8 cellular contexts compared by ENCODE assay signal in the genomic region with DNA sequence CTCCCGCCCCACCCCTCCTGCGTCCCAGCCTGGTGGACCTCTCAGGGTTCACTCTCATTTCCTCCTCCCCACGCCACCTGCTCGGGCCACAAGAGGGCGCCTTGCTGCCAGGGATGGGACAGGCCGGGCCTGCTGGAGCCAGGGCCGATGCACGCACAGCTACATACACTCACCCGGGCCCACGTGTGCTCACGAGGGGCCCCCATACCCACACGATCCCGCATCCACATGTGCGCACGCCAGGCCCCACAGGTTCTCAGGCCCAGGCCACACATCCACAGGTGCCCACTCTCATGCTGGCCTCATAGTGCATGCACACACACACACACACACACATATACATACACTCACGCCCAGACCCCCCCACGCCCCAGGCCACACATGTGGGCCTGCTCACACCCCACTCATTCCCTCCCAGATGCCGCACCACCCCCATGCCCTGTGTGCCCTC.
DNase-seq lines count a peak whose midpoint lies in the region; ATAC-seq and TF ChIP-seq lines count a peak whose summit lies in the region.

No MANE protein-coding gene starts in this region.

- no peak overlapping the region for H3K4ac ChIP-seq in mesendoderm (ENCODE audit: low read depth, low read length)

- no peak overlapping the region for H4K8ac ChIP-seq in mesendoderm (ENCODE audit: low read depth, low read length)

- WGBS in mesendoderm (ENCODE audit: extremely low coverage, insufficient coverage, low lambda C conversion rate) = no CpG with 5 or more reads among the region's 18 CpGs

- H3K18ac ChIP-seq in mesendoderm (ENCODE audit: low read length) = no peak overlapping the region

- no peak overlapping the region for H2AK5ac ChIP-seq in mesendoderm (ENCODE audit: low read length)

- no peak overlapping the region for H3K4me3 ChIP-seq in mesendoderm (ENCODE audit: low read length)

- peak; percentile 75 for TF ChIP-seq CTCF in activated CD8-positive, alpha-beta T cell treated with anti-CD3 and anti-CD28 coated beads for 36 hours (IDR thresholded peaks at IDR 0.05)

- H3K4me2 ChIP-seq in mesendoderm (ENCODE audit: low read length) = no peak overlapping the region

- DNase-seq in C1 segment of cervical spinal cord (lab: John Stamatoyannopoulos, UW) = peak in 13 of 14 donors; percentile 21 to 83 (median 72)
- DNase-seq in NCI-H748 (lab: John Stamatoyannopoulos, UW; ENCODE audit: unreplicated experiment) = peak; percentile 71
- DNase-seq in activated CD8-positive, alpha-beta T cell treated with anti-CD3 and anti-CD28 coated beads for 36 hours = peak; percentile 92
- peak; percentile 86 for DNase-seq in ecto neural progenitor cell (ENCODE audit: low spot score)
- DNase-seq in mesendoderm = peak; percentile 82
- peak; percentile 53 to 74 for DNase-seq in stimulated activated CD8-positive, alpha-beta memory T cell treated with anti-CD3 and anti-CD28 coated beads, Interleukin-15, amount 100 ng/mL, for 4 hours (ENCODE audit: low read depth in 2 of 2)

- no peaks in the 10 kb centered on the region for H3K9me3 Mint-ChIP-seq in activated CD8-positive, alpha-beta T cell treated with anti-CD3 and anti-CD28 coated beads for 36 hours

- no peaks in the 10 kb centered on the region for H3K27me3 ChIP-seq in mesendoderm (ENCODE audit: insufficient read depth, low read length, poor library complexity)

- no peaks in the 10 kb centered on the region for H3K79me1 ChIP-seq in mesendoderm (ENCODE audit: low read length)

- H2BK15ac ChIP-seq in mesendoderm (replicated peaks; ENCODE audit: low read depth) = no peak overlapping the region

- peak overlapping the region; percentile 4 for H3K9ac ChIP-seq in mesendoderm (ENCODE audit: low read length)

- no peaks in the 10 kb centered on the region for H3K36me3 ChIP-seq in mesendoderm (ENCODE audit: control insufficient read depth, insufficient read depth, low read length)

- H3K4me1 ChIP-seq in mesendoderm (ENCODE audit: control insufficient read depth, low read depth, low read length) = no peaks in the 10 kb centered on the region

- POLR2A ChIA-PET in activated CD8-positive, alpha-beta T cell treated with anti-CD3 and anti-CD28 coated beads for 36 hours (lab: Charles Lee) = interaction anchor here (0.5 to 1.2 kb wide), 2 partner anchors 211 to 1374 kb away, joined by 3 to 4 read pairs; no protein-coding TSS in a partner anchor

- no peaks in the 10 kb centered on the region for H3K36me3 Mint-ChIP-seq in activated CD8-positive, alpha-beta T cell treated with anti-CD3 and anti-CD28 coated beads for 36 hours (ENCODE audit: low read depth)

- H3K4me1 Mint-ChIP-seq in activated CD8-positive, alpha-beta T cell treated with anti-CD3 and anti-CD28 coated beads for 36 hours (ENCODE audit: low read depth) = peaks cover 15% of the 10 kb centered on the region

- no peak overlapping the region for H3K56ac ChIP-seq in mesendoderm (ENCODE audit: low read length)

- H3K27me3 Mint-ChIP-seq in activated CD8-positive, alpha-beta T cell treated with anti-CD3 and anti-CD28 coated beads for 36 hours = no peaks in the 10 kb centered on the region

- no peak overlapping the region for H4K5ac ChIP-seq in mesendoderm (ENCODE audit: low read length)

- no peak overlapping the region for H3K27ac Mint-ChIP-seq in activated CD8-positive, alpha-beta T cell treated with anti-CD3 and anti-CD28 coated beads for 36 hours

- H3K23ac ChIP-seq in mesendoderm (ENCODE audit: low read length) = no peak overlapping the region

- H2BK120ac ChIP-seq in mesendoderm (ENCODE audit: low read depth, low read length) = no peak overlapping the region

- H3K27ac ChIP-seq in mesendoderm (ENCODE audit: low read depth, low read length) = no peak overlapping the region

- H2BK5ac ChIP-seq in mesendoderm (ENCODE audit: low read length) = no peak overlapping the region

- CTCF ChIA-PET in activated CD8-positive, alpha-beta T cell treated with anti-CD3 and anti-CD28 coated beads for 36 hours (lab: Charles Lee) = interaction anchor here (0.6 to 4.4 kb wide), 23 partner anchors 8 to 386 kb away, joined by 3 to 58 read pairs (median 4); partner anchors contain the start of genes ABRAXAS2 and FAM53B

- no peaks in the 10 kb centered on the region for H3K79me2 ChIP-seq in mesendoderm (ENCODE audit: control insufficient read depth, insufficient read depth, low read length)

- no peak overlapping the region for H3K4me3 Mint-ChIP-seq in activated CD8-positive, alpha-beta T cell treated with anti-CD3 and anti-CD28 coated beads for 36 hours

- intact Hi-C loops in activated CD8-positive, alpha-beta T cell treated with anti-CD3 and anti-CD28 coated beads for 36 hours (cut with micrococcal nuclease) = loop anchor here (5.0 kb wide), 3 partner anchors 212 to 387 kb away; partner anchors contain the start of gene FAM53B

- peak; percentile 94 for ATAC-seq in GM19035 (IDR thresholded peaks at IDR 0.05; ENCODE audit: unreplicated experiment)
- peak; percentile 91 for ATAC-seq in HG03175 (IDR thresholded peaks at IDR 0.05; ENCODE audit: unreplicated experiment)
- peak; percentile 96 for ATAC-seq in activated CD8-positive, alpha-beta T cell treated with anti-CD3 and anti-CD28 coated beads for 36 hours
